In genomic region chr3:160941885-160942494, GRCh38 we compare ENCODE assay signal across 8 cellular contexts.
DNase-seq lines count a peak whose midpoint lies in the region; ATAC-seq and TF ChIP-seq lines count a peak whose summit lies in the region.

No MANE protein-coding gene starts in this region.

- H3K4me3 ChIP-seq in GM06990 (replicated peaks; ENCODE audit: low read depth, low read length) (no peak overlapping the region), HEK293 (ENCODE audit: low read depth, low read length) (no peak overlapping the region), sigmoid colon (no peak overlapping the region)

- H3K27me3 ChIP-seq in GM06990 (replicated peaks; ENCODE audit: control insufficient read depth, insufficient read depth, low read length) (no peaks in the 10 kb centered on the region), sigmoid colon (no peaks in the 10 kb centered on the region)

- TF ChIP-seq CTCF in GM06990 (IDR thresholded peaks at IDR 0.05; ENCODE audit: insufficient read depth, low read length, poor library complexity, severe bottlenecking) (peak; percentile 65), HEK293 (tag by site-specific recombination; IDR thresholded peaks at IDR 0.05) (peak; percentile 39; the same call in 1 of the 2 replicates), sigmoid colon (IDR thresholded peaks at IDR 0.05) (peak; percentile 87 to 91 (median 90))

- TF ChIP-seq EP300 in sigmoid colon (IDR thresholded peaks at IDR 0.05) = no peak

- ATAC-seq in Right ventricle myocardium superior (ENCODE audit: poor library complexity) = peak; percentile 94

- H3K27ac ChIP-seq in HEK293 (ENCODE audit: extremely low read depth, low read depth, low read length) (no peak overlapping the region), sigmoid colon (no peak overlapping the region)

- DNase-seq in GM06990 (ENCODE audit: extremely low read depth, insufficient read length) (peak; percentile 21), NCI-H460 (ENCODE audit: extremely low read depth, low read depth) (peak; percentile 58), Right ventricle myocardium superior (no peak), sigmoid colon (peak; percentile 81), NCI-H1048 (lab: John Stamatoyannopoulos, UW) (no peak), SKM-1 (lab: John Stamatoyannopoulos, UW; ENCODE audit: unreplicated experiment) (no peak)
- peak; percentile 27 for DNase-seq in activated effector memory CD4-positive, alpha-beta T cell treated with Interleukin-2 at 50 U/mL for 16 hours

- intact Hi-C loops in Right ventricle myocardium superior (cut with DNase I) (loop anchor here (2.0 to 10.0 kb wide), 2 partner anchors 187 to 233 kb away; partner anchors contain the start of gene PPM1L), sigmoid colon (cut with DNase I) (loop anchor here (1.0 to 2.0 kb wide), 2 partner anchors 187 to 235 kb away; no protein-coding TSS in a partner anchor)

- H3K4me1 ChIP-seq in HEK293 (ENCODE audit: control insufficient read depth, insufficient read depth, low read length) = no peaks in the 10 kb centered on the region
- no peaks in the 10 kb centered on the region for H3K4me1 ChIP-seq in sigmoid colon

- no peaks in the 10 kb centered on the region for H3K36me3 ChIP-seq in GM06990 (ENCODE audit: control insufficient read depth, insufficient read depth, low read length)
- no peaks in the 10 kb centered on the region for H3K36me3 ChIP-seq in HEK293 (ENCODE audit: control insufficient read depth in 2 of 2, insufficient read depth in 1 of 2, low read length in 2 of 2)
- no peaks in the 10 kb centered on the region for H3K36me3 ChIP-seq in sigmoid colon

- CTCF ChIA-PET in HEK293 (lab: Yijun Ruan, JAX) = interaction anchor here (0.6 to 4.2 kb wide), 25 partner anchors 8 to 410 kb away, joined by 3 to 29 read pairs (median 4); partner anchors contain the start of gene PPM1L

- TF ChIP-seq POLR2A in sigmoid colon (IDR thresholded peaks at IDR 0.05) = no peak

- 27 to 41% methylated on average over 5 of the region's 5 CpGs for WGBS in sigmoid colon, 2 donors

- no peaks in the 10 kb centered on the region for H3K9me3 ChIP-seq in HEK293 (ENCODE audit: control insufficient read depth, insufficient read depth, low read depth, low read length)
- H3K9me3 ChIP-seq in sigmoid colon = no peaks in the 10 kb centered on the region

- POLR2A ChIA-PET in HEK293 (lab: Yijun Ruan, JAX) = no interaction called here

TF ChIP-seq in HEK293, 187 proteins besides CTCF, POLR2A, EP300 and RAD21:
- TF ChIP-seq ZFP3 (tag by site-specific recombination; IDR thresholded peaks at IDR 0.05; ENCODE audit: low read depth) (no peak), ZNF302 (tag by site-specific recombination; IDR thresholded peaks at IDR 0.05; ENCODE audit: low read depth) (no peak), ZNF654 (tag by site-specific recombination; IDR thresholded peaks at IDR 0.05; ENCODE audit: low read depth) (peak; percentile 52), ZNF776 (tag by site-specific recombination; IDR thresholded peaks at IDR 0.05; ENCODE audit: borderline replicate concordance) (no peak), ZNF621 (tag by site-specific recombination; IDR thresholded peaks at IDR 0.05) (no peak), PRDM1 (tag by site-specific recombination; IDR thresholded peaks at IDR 0.05) (peak; percentile 57; the same call in 1 of the 2 replicates), OVOL3 (tag by site-specific recombination; IDR thresholded peaks at IDR 0.05) (no peak), ZNF660 (tag by site-specific recombination; IDR thresholded peaks at IDR 0.05) (0 out of 2 replicates have a peak, but pooled peaks have one; percentile 31), MEIS1 (CRISPR knock-in tag; IDR thresholded peaks at IDR 0.05; ENCODE audit: borderline replicate concordance) (no peak), ZNF501 (tag by site-specific recombination; IDR thresholded peaks at IDR 0.05) (no peak)

Comparison
In these comparisons a context has a peak if more than half of its experiments do, and no peak if none do; other contexts are left out.
1. DNase-seq: peak in GM06990 (single experiment), NCI-H460 (single experiment), activated effector memory CD4-positive, alpha-beta T cell treated with Interleukin-2 at 50 U/mL for 16 hours (single experiment) and sigmoid colon (single experiment); none in Right ventricle myocardium superior (single experiment), NCI-H1048 (single experiment) and SKM-1 (single experiment).
2. CTCF ChIP-seq: peak in every context shown above with its lines; median percentile 90 in sigmoid colon; 65 in GM06990; 39 in HEK293.